Comparison of ENCODE assay signal across 8 cellular contexts in genomic region chr11:99370557-99371200, GRCh38.
DNase-seq lines count a peak whose midpoint lies in the region; ATAC-seq, FAIRE-seq and TF ChIP-seq lines count a peak whose summit lies in the region.

No MANE protein-coding gene starts in this region.

- no peak for DNase-seq in SK-N-SH
- peak; percentile 30 for DNase-seq in amniotic stem cell (lab: John Stamatoyannopoulos, UW)
- DNase-seq in iris pigment epithelial cell (ENCODE audit: low read depth): peak; percentile 83
- peak; percentile 37 for DNase-seq in urothelium cell line (ENCODE audit: low spot score)
- DNase-seq in activated gamma-delta T cell (lab: John Stamatoyannopoulos, UW): no peak

- no peak for FAIRE-seq in urothelium cell line (lab: Jason Lieb, UNC)

- no peaks in the 10 kb centered on the region for H3K36me3 ChIP-seq in SK-N-SH (replicated peaks in 1 of 2; ENCODE audit: control insufficient read depth in 1 of 2, insufficient read depth in 2 of 2, low read length in 1 of 2)

- H3K27me3 ChIP-seq in SK-N-SH (ENCODE audit: insufficient read depth): no peaks in the 10 kb centered on the region

- no peaks in the 10 kb centered on the region for H3K79me2 ChIP-seq in SK-N-SH (ENCODE audit: insufficient read depth)

- no peaks in the 10 kb centered on the region for H3F3A ChIP-seq in SK-N-SH (replicated peaks; ENCODE audit: insufficient read depth)

- no peak overlapping the region for H3K4me2 ChIP-seq in SK-N-SH

- no peaks in the 10 kb centered on the region for H4K20me1 ChIP-seq in SK-N-SH (ENCODE audit: insufficient read depth)

- TF ChIP-seq EP300 in SK-N-SH (IDR thresholded peaks at IDR 0.05; ENCODE audit: borderline replicate concordance in 1 of 2, low read depth in 1 of 2, low read length in 1 of 2): no peak

- WGBS in SK-N-SH (ENCODE audit: low lambda C conversion rate): 2% methylated on average over 4 of the region's 4 CpGs

- H2AFZ ChIP-seq in SK-N-SH (ENCODE audit: low read depth): no peak overlapping the region

- no peak for TF ChIP-seq CTCF in SK-N-SH (IDR thresholded peaks at IDR 0.05)

- no peak overlapping the region for H3K9ac ChIP-seq in SK-N-SH

- H3K9me2 ChIP-seq in SK-N-SH: no peaks in the 10 kb centered on the region

- H3K27ac ChIP-seq in SK-N-SH (ENCODE audit: low read depth in 2 of 2, low read length in 1 of 2): no peak overlapping the region

- H3K9me3 ChIP-seq in SK-N-SH: no peaks in the 10 kb centered on the region

- CTCF ChIA-PET in SK-N-SH (lab: Yijun Ruan, JAX): no interaction called here

- TF ChIP-seq RAD21 in SK-N-SH (IDR thresholded peaks at IDR 0.05; ENCODE audit: low read length): no peak

- peaks cover 0 to 4% of the 10 kb centered on the region in 2 experiments; a peak in 1 of 4 replicates for H3K4me1 ChIP-seq in SK-N-SH (ENCODE audit: control insufficient read depth in 1 of 2, insufficient read depth in 2 of 2, low read depth in 1 of 2, low read length in 1 of 2)

- ATAC-seq in SK-N-SH treated with all-trans-retinoic acid at 6 μM for 48 hours (peak; percentile 33; the same call in 1 of the 3 replicates), HG03196 (IDR thresholded peaks at IDR 0.05; ENCODE audit: unreplicated experiment) (no peak), HG02642 (IDR thresholded peaks at IDR 0.05; ENCODE audit: poor library complexity, unreplicated experiment) (no peak)

- no peak overlapping the region for H3K4me3 ChIP-seq in SK-N-SH (ENCODE audit: low read depth in 2 of 2, low read length in 1 of 2)

- POLR2A ChIA-PET in SK-N-SH (lab: Yijun Ruan, JAX): no interaction called here

TF ChIP-seq in SK-N-SH treated with all-trans-retinoic acid at 6 μM for 48 hours, 23 proteins besides CTCF, POLR2A, EP300 and RAD21:
- no peak for TF ChIP-seq RARB (CRISPR knock-in tag; IDR thresholded peaks at IDR 0.05)
- TF ChIP-seq ZFP30 (CRISPR knock-in tag; IDR thresholded peaks at IDR 0.05): no peak
- TF ChIP-seq TOX (CRISPR knock-in tag; IDR thresholded peaks at IDR 0.05; ENCODE audit: borderline replicate concordance): no peak
- no peak for TF ChIP-seq ESRRG (CRISPR knock-in tag; IDR thresholded peaks at IDR 0.05)
- TF ChIP-seq, protein P1, sequence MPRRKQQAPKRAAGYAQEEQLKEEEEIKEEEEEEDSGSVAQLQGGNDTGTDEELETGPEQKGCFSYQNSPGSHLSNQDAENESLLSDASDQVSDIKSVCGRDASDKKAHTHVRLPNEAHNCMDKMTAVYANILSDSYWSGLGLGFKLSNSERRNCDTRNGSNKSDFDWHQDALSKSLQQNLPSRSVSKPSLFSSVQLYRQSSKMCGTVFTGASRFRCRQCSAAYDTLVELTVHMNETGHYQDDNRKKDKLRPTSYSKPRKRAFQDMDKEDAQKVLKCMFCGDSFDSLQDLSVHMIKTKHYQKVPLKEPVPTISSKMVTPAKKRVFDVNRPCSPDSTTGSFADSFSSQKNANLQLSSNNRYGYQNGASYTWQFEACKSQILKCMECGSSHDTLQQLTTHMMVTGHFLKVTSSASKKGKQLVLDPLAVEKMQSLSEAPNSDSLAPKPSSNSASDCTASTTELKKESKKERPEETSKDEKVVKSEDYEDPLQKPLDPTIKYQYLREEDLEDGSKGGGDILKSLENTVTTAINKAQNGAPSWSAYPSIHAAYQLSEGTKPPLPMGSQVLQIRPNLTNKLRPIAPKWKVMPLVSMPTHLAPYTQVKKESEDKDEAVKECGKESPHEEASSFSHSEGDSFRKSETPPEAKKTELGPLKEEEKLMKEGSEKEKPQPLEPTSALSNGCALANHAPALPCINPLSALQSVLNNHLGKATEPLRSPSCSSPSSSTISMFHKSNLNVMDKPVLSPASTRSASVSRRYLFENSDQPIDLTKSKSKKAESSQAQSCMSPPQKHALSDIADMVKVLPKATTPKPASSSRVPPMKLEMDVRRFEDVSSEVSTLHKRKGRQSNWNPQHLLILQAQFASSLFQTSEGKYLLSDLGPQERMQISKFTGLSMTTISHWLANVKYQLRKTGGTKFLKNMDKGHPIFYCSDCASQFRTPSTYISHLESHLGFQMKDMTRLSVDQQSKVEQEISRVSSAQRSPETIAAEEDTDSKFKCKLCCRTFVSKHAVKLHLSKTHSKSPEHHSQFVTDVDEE (CRISPR knock-in tag; IDR thresholded peaks at IDR 0.05): no peak
- TF ChIP-seq CSDC2 (CRISPR knock-in tag; IDR thresholded peaks at IDR 0.05): no peak
- TF ChIP-seq ZNF70 (CRISPR knock-in tag; IDR thresholded peaks at IDR 0.05): no peak
- TF ChIP-seq SNAI2 (CRISPR knock-in tag; IDR thresholded peaks at IDR 0.05): no peak
- TF ChIP-seq TCF4 (CRISPR knock-in tag; IDR thresholded peaks at IDR 0.05; ENCODE audit: borderline replicate concordance): no peak
- TF ChIP-seq ZFP3 (CRISPR knock-in tag; IDR thresholded peaks at IDR 0.05): no peak
- no peak for TF ChIP-seq CREB5 (CRISPR knock-in tag; IDR thresholded peaks at IDR 0.05; ENCODE audit: low read depth)
- no peak for TF ChIP-seq ARNTL (CRISPR knock-in tag; IDR thresholded peaks at IDR 0.05; ENCODE audit: borderline replicate concordance, low read depth)
- no peak for TF ChIP-seq ZNF565 (CRISPR knock-in tag; conservative IDR thresholded peaks at IDR 0.05; ENCODE audit: low read depth)

TF ChIP-seq in SK-N-SH, 30 proteins besides CTCF, POLR2A, EP300 and RAD21:
- TF ChIP-seq RFX5 (IDR thresholded peaks at IDR 0.05; ENCODE audit: low read length): no peak
- no peak for TF ChIP-seq JUND (IDR thresholded peaks at IDR 0.05)
- no peak for TF ChIP-seq MEF2A (IDR thresholded peaks at IDR 0.05; ENCODE audit: borderline replicate concordance, low read depth)
- TF ChIP-seq TCF12 (IDR thresholded peaks at IDR 0.05): no peak
- no peak for TF ChIP-seq TAF1 (IDR thresholded peaks at IDR 0.05; ENCODE audit: borderline replicate concordance, low read depth, low read length)
- no peak for TF ChIP-seq GABPA (IDR thresholded peaks at IDR 0.05; ENCODE audit: low read depth)
- TF ChIP-seq, protein P2, sequence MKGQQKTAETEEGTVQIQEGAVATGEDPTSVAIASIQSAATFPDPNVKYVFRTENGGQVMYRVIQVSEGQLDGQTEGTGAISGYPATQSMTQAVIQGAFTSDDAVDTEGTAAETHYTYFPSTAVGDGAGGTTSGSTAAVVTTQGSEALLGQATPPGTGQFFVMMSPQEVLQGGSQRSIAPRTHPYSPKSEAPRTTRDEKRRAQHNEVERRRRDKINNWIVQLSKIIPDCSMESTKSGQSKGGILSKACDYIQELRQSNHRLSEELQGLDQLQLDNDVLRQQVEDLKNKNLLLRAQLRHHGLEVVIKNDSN (IDR thresholded peaks at IDR 0.05; ENCODE audit: borderline replicate concordance, low read depth): no peak
- no peak for TF ChIP-seq REST (IDR thresholded peaks at IDR 0.05; ENCODE audit: low read depth, low read length)
- TF ChIP-seq SMC3 (IDR thresholded peaks at IDR 0.05; ENCODE audit: low read depth, low read length): no peak
- no peak for TF ChIP-seq FOXJ3 (CRISPR knock-in tag; IDR thresholded peaks at IDR 0.05)
- TF ChIP-seq TEAD4 (IDR thresholded peaks at IDR 0.05; ENCODE audit: borderline replicate concordance, insufficient read depth): no peak
- TF ChIP-seq, protein P3, sequence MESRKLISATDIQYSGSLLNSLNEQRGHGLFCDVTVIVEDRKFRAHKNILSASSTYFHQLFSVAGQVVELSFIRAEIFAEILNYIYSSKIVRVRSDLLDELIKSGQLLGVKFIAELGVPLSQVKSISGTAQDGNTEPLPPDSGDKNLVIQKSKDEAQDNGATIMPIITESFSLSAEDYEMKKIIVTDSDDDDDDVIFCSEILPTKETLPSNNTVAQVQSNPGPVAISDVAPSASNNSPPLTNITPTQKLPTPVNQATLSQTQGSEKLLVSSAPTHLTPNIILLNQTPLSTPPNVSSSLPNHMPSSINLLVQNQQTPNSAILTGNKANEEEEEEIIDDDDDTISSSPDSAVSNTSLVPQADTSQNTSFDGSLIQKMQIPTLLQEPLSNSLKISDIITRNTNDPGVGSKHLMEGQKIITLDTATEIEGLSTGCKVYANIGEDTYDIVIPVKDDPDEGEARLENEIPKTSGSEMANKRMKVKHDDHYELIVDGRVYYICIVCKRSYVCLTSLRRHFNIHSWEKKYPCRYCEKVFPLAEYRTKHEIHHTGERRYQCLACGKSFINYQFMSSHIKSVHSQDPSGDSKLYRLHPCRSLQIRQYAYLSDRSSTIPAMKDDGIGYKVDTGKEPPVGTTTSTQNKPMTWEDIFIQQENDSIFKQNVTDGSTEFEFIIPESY (IDR thresholded peaks at IDR 0.05; ENCODE audit: borderline replicate concordance, low read depth): no peak
- TF ChIP-seq NFIC (IDR thresholded peaks at IDR 0.05; ENCODE audit: borderline replicate concordance): no peak

Comparison
In these comparisons a context has a peak if more than half of its experiments do, and no peak if none do; other contexts are left out.
1. DNase-seq: peak in amniotic stem cell (single experiment), iris pigment epithelial cell (single experiment) and urothelium cell line (single experiment); none in SK-N-SH (single experiment) and activated gamma-delta T cell (single experiment).